Comparison of ENCODE assay signal across 17 cellular contexts in the genomic region with DNA sequence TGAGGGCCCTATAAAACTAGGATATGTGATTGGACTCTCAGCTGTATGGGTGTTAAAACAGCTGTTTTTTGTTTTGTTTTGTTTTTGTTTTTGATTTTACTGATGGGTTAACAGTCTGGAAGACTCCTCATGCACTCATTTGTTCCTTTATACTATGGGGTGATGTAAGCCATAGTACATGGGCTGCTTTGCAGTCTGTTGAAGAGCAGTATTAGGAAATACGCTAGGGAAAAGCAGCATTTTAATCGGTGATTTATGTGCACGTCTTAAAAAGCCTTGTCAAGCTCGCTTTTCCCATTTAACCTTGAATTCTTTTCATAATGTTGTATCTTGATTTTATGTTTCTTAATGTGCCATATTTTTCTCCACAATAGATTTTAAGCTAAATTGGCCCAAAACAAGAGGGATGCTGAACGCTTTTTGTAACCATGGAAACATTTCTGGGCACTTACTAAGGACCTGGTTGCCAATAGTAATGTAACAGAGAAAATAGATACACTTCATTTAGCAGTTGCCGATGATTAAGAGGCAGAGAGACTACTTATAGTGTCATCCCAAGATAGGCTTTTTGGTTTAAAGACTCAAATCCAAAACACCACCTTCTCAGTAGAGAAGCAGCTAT.
DNase-seq lines count a peak whose midpoint lies in the region; ATAC-seq and TF ChIP-seq lines count a peak whose summit lies in the region.
"Had no signal": no experiment of that assay in that cellular context is flagged by ENCODE, and none has a peak within 500 bp of the region (broad histone marks: within the 10 kb centered on the region; RNA-seq: fewer than 3 reads in every experiment).

No MANE protein-coding gene starts in this region.

- no peak overlapping the region for H3K4me3 ChIP-seq in BJ (ENCODE audit: low read depth, low read length)
- H3K4me3 ChIP-seq: SK-N-MC had no signal

- H3K27ac Mint-ChIP-seq in T-helper 2 cell treated with Interferon-gamma antibody and Interleukin-4, amounts not matched to agents 5 μg/mL and 100 μg/mL, for 36 hours = no peak overlapping the region
- H3K27ac Mint-ChIP-seq: B cell; CD4-positive, alpha-beta T cell; H9 had no signal

- no peaks in the 10 kb centered on the region for H3K36me3 ChIP-seq in BJ (ENCODE audit: control insufficient read depth, insufficient read depth, low read length)

- peaks cover 4% of the 10 kb centered on the region for H3K27me3 Mint-ChIP-seq in T-helper 2 cell treated with Interferon-gamma antibody and Interleukin-4, amounts not matched to agents 5 μg/mL and 100 μg/mL, for 36 hours (ENCODE audit: low read depth)
- H3K27me3 Mint-ChIP-seq: B cell had no signal

- no peaks in the 10 kb centered on the region for H3K27me3 ChIP-seq in BJ (ENCODE audit: control insufficient read depth, insufficient read depth, low read length)

- no peaks in the 10 kb centered on the region for H3K9me3 Mint-ChIP-seq in T-helper 2 cell treated with Interferon-gamma antibody and Interleukin-4, amounts not matched to agents 5 μg/mL and 100 μg/mL, for 36 hours
- H3K9me3 Mint-ChIP-seq: CD4-positive, alpha-beta T cell had no signal

- peak; percentile 15 for DNase-seq in BJ (ENCODE audit: low read depth)
- DNase-seq in NCI-H1436 (lab: John Stamatoyannopoulos, UW) = peak; percentile 78
- DNase-seq in cerebellar cortex (ENCODE audit: low spot score) = peak; percentile 21
- DNase-seq in inferior parietal cortex (ENCODE audit: extremely low spot score) = peak; percentile 48
- DNase-seq in T-helper 2 cell treated with Interferon-gamma antibody and Interleukin-4, amounts not matched to agents 5 μg/mL and 100 μg/mL, for 36 hours (ENCODE audit: low spot score) = no peak
- no peak for DNase-seq in Kasumi-1 (lab: John Stamatoyannopoulos, UW)
- DNase-seq: ACHN; CD4-positive, alpha-beta T cell; DMS53; H9; NCI-H2171 treated with DMSO at 0.1 percent for 48 hours; NCI-H446 treated with DMSO at 0.1 percent for 48 hours; Right ventricle myocardium superior had no signal

- H3K4me3 Mint-ChIP-seq in T-helper 2 cell treated with Interferon-gamma antibody and Interleukin-4, amounts not matched to agents 5 μg/mL and 100 μg/mL, for 36 hours = no peak overlapping the region
- H3K4me3 Mint-ChIP-seq: B cell; CD4-positive, alpha-beta T cell; H9 had no signal

- no peaks in the 10 kb centered on the region for H3K4me1 Mint-ChIP-seq in T-helper 2 cell treated with Interferon-gamma antibody and Interleukin-4, amounts not matched to agents 5 μg/mL and 100 μg/mL, for 36 hours (ENCODE audit: low read depth)

- ATAC-seq in HG03439 (IDR thresholded peaks at IDR 0.05; ENCODE audit: unreplicated experiment) = no peak
- ATAC-seq: Panc1 had no signal

- CTCF ChIA-PET in BJ (lab: Yijun Ruan, JAX) = interaction anchor here (0.6 to 1.6 kb wide), 2 partner anchors 22 to 28 kb away, joined by 3 read pairs; no protein-coding TSS in a partner anchor

- no peaks in the 10 kb centered on the region for H3K36me3 Mint-ChIP-seq in T-helper 2 cell treated with Interferon-gamma antibody and Interleukin-4, amounts not matched to agents 5 μg/mL and 100 μg/mL, for 36 hours (ENCODE audit: low read depth)

- POLR2A ChIA-PET in BJ (lab: Charles Lee) = interaction anchor here (0.7 kb wide), 1 partner anchor 1576 kb away, joined by 3 read pairs; no protein-coding TSS in a partner anchor

- no peak for TF ChIP-seq CTCF in BJ (IDR thresholded peaks at IDR 0.05; ENCODE audit: insufficient read depth, low read depth, low read length)

Comparison
In these comparisons a context has a peak if more than half of its experiments do, and no peak if none do; other contexts are left out.
1. DNase-seq: peak in BJ (single experiment), NCI-H1436 (single experiment), cerebellar cortex (single experiment) and inferior parietal cortex (single experiment); none in T-helper 2 cell treated with Interferon-gamma antibody and Interleukin-4, amounts not matched to agents 5 μg/mL and 100 μg/mL, for 36 hours (single experiment) and Kasumi-1 (0 of 2).